Comparison of ENCODE assay signal across 8 cellular contexts in genomic region chr1:1157914-1158710, GRCh38. TPM values are rescaled to one million over a fixed set of nuclear protein-coding genes. Genes with fewer than 3 reads are reported as not detected.
DNase-seq lines count a peak whose midpoint lies in the region; ATAC-seq, FAIRE-seq and TF ChIP-seq lines count a peak whose summit lies in the region.

No MANE protein-coding gene starts in this region.

- H3K27me3 ChIP-seq in CD4-positive, alpha-beta T cell (ENCODE audit: control insufficient read depth, insufficient read depth, low read length), result no peaks in the 10 kb centered on the region
- H3K27me3 ChIP-seq in OCI-LY1 (ENCODE audit: insufficient read depth, low read length) (peaks cover 12% of the 10 kb centered on the region; the same call in 1 of the 2 replicates), astrocyte (ENCODE audit: insufficient read depth, low read length) (no peaks in the 10 kb centered on the region), psoas muscle (ENCODE audit: insufficient read depth in 3 of 3, low read length in 2 of 3) (peaks cover 0 to 41% (median 0%) of the 10 kb centered on the region in 3 donors)

- intact Hi-C loops in CD4-positive, alpha-beta T cell (cut with DNase I, micrococcal nuclease), result loop anchor here (2.0 to 5.0 kb wide), 2 partner anchors 35 to 49 kb away; partner anchors contain the start of gene TNFRSF18 (in 1 of the 2)
- intact Hi-C loops in psoas muscle (cut with DNase I), result no loop called here

- DNase-seq in CD4-positive, alpha-beta T cell, result peak in 6 of 10 experiments; percentile 22 to 47 (median 27)
- DNase-seq in astrocyte (ENCODE audit: low read depth) (peak; percentile 5), hepatic stellate cell (ENCODE audit: low spot score) (peak; percentile 69), psoas muscle (peak; percentile 43 to 73), GF-D8 (lab: John Stamatoyannopoulos, UW) (no peak)
- no peak for DNase-seq in effector CD4-positive, alpha-beta T cell

- H3K4me3 ChIP-seq in OCI-LY1 (ENCODE audit: low read depth, low read length, poor library complexity, severe bottlenecking) (peak overlapping the region; percentile 82), astrocyte (ENCODE audit: insufficient read depth, low read depth, low read length) (peak overlapping the region; percentile 51), psoas muscle (peak overlapping the region; percentile 72)

- no peak overlapping the region for H3K4me3 Mint-ChIP-seq in CD4-positive, alpha-beta T cell
- no peak overlapping the region for H3K4me3 Mint-ChIP-seq in astrocyte (ENCODE audit: unreplicated experiment)

- POLR2A ChIA-PET in CD4-positive, alpha-beta T cell (lab: Charles Lee), result interaction anchor here (1.0 to 2.0 kb wide), 6 partner anchors 11 to 113 kb away, joined by 3 to 5 read pairs (median 4); partner anchors contain the start of gene TNFRSF4

- H3K4me1 ChIP-seq in OCI-LY1 (ENCODE audit: insufficient read depth, low read length, severe bottlenecking) (peaks cover 12% of the 10 kb centered on the region), astrocyte (ENCODE audit: insufficient read depth, low read length) (peaks cover 14% of the 10 kb centered on the region), psoas muscle (peaks cover 10% of the 10 kb centered on the region)

- no peak overlapping the region for H3K27ac Mint-ChIP-seq in CD4-positive, alpha-beta T cell
- no peak overlapping the region for H3K27ac Mint-ChIP-seq in astrocyte (ENCODE audit: unreplicated experiment)

- H3K4me2 ChIP-seq in OCI-LY1 (ENCODE audit: low read length) (peak overlapping the region; percentile 100), astrocyte (ENCODE audit: low read length) (peak overlapping the region; percentile 96)

- no peaks in the 10 kb centered on the region for H3K9me3 ChIP-seq in CD4-positive, alpha-beta T cell (ENCODE audit: control insufficient read depth, low read length)
- H3K9me3 ChIP-seq in OCI-LY1 (ENCODE audit: low read length) (0 out of 2 replicates have a peak, but pooled peaks cover 2% of the 10 kb centered on the region), astrocyte (ENCODE audit: insufficient read depth, low read depth, low read length) (no peaks in the 10 kb centered on the region), psoas muscle (no peaks in the 10 kb centered on the region)

- H3K79me2 ChIP-seq in OCI-LY1 (ENCODE audit: insufficient read depth, low read length) (no peaks in the 10 kb centered on the region), astrocyte (ENCODE audit: insufficient read depth, low read length) (no peaks in the 10 kb centered on the region)

- H3K9me2 ChIP-seq in OCI-LY1 (ENCODE audit: low read depth, low read length), result no peaks in the 10 kb centered on the region

- no peaks in the 10 kb centered on the region for H3K36me3 ChIP-seq in OCI-LY1 (ENCODE audit: insufficient read depth, low read length)
- H3K36me3 ChIP-seq in astrocyte (ENCODE audit: insufficient read depth, low read length), result no peaks in the 10 kb centered on the region
- H3K36me3 ChIP-seq in psoas muscle (ENCODE audit: insufficient read depth in 1 of 2, low read depth in 1 of 2), result no peaks in the 10 kb centered on the region

- CTCF ChIA-PET in CD4-positive, alpha-beta T cell (lab: Charles Lee), result no interaction called here

- peak overlapping the region; percentile 81 for H3K9ac ChIP-seq in OCI-LY1 (ENCODE audit: low read length)
- H3K9ac ChIP-seq in astrocyte (ENCODE audit: low read length), result peak overlapping the region; percentile 81

- no peak for FAIRE-seq in astrocyte (lab: Jason Lieb, UNC)

- 13 to 20% (median 15%) methylated on average over 29 to 46 of the region's 46 CpGs for WGBS in psoas muscle, 3 donors

- H3K36me3 Mint-ChIP-seq in CD4-positive, alpha-beta T cell (ENCODE audit: low read depth), result no peaks in the 10 kb centered on the region
- H3K36me3 Mint-ChIP-seq in astrocyte (ENCODE audit: low read depth, unreplicated experiment), result no peaks in the 10 kb centered on the region

- TF ChIP-seq CTCF in CD4-positive, alpha-beta T cell (IDR thresholded peaks at IDR 0.05), result no peak
- no peak for TF ChIP-seq CTCF in OCI-LY1 (IDR thresholded peaks at IDR 0.05; ENCODE audit: low read length)
- no peak for TF ChIP-seq CTCF in astrocyte (IDR thresholded peaks at IDR 0.05; ENCODE audit: insufficient read depth, low read depth, low read length)
- TF ChIP-seq CTCF in psoas muscle (IDR thresholded peaks at IDR 0.05), result no peak

- no peaks in the 10 kb centered on the region for H4K20me1 ChIP-seq in OCI-LY1 (ENCODE audit: insufficient read depth, low read length)
- H4K20me1 ChIP-seq in astrocyte (ENCODE audit: insufficient read depth, low read length), result no peaks in the 10 kb centered on the region

- ATAC-seq in CD4-positive, alpha-beta T cell (ENCODE audit: poor library complexity), result peak; percentile 73
- ATAC-seq in GM21528 (IDR thresholded peaks at IDR 0.05; ENCODE audit: low FRiP score, unreplicated experiment) (peak; percentile 53), psoas muscle (peak; percentile 29 to 69 (median 44))

- no peaks in the 10 kb centered on the region for H3K27me3 Mint-ChIP-seq in CD4-positive, alpha-beta T cell
- peaks cover 12% of the 10 kb centered on the region for H3K27me3 Mint-ChIP-seq in astrocyte (ENCODE audit: low read depth, unreplicated experiment)

- H3F3A ChIP-seq in OCI-LY1 (ENCODE audit: insufficient read depth, low read length), result no peaks in the 10 kb centered on the region

- H2AFZ ChIP-seq in OCI-LY1 (ENCODE audit: low read length), result peak overlapping the region; percentile 94
- H2AFZ ChIP-seq in astrocyte (ENCODE audit: low read depth, low read length), result peak overlapping the region; percentile 81

- H3K4me1 Mint-ChIP-seq in CD4-positive, alpha-beta T cell (ENCODE audit: low read depth), result no peaks in the 10 kb centered on the region
- no peaks in the 10 kb centered on the region for H3K4me1 Mint-ChIP-seq in astrocyte (ENCODE audit: low read depth, unreplicated experiment)

- peaks cover 9% of the 10 kb centered on the region for H3K9me3 Mint-ChIP-seq in CD4-positive, alpha-beta T cell
- H3K9me3 Mint-ChIP-seq in astrocyte (ENCODE audit: unreplicated experiment), result peaks cover 10% of the 10 kb centered on the region

- peak overlapping the region; percentile 77 for H3K27ac ChIP-seq in CD4-positive, alpha-beta T cell (ENCODE audit: low read depth, low read length)
- H3K27ac ChIP-seq in OCI-LY1 (ENCODE audit: low read depth, low read length, poor library complexity, severe bottlenecking), result no peak overlapping the region
- H3K27ac ChIP-seq in astrocyte (ENCODE audit: low read depth, low read length), result peak overlapping the region; percentile 42
- peak overlapping the region; percentile 81 for H3K27ac ChIP-seq in psoas muscle

RNA-seq across cellular contexts. Expression of gene TTLL10, which starts 15.6 kb away (rescaled TPM):
- under 1 TPM; 0.11 to 0.59 TPM for total RNA-seq in CD4-positive, alpha-beta T cell
- total RNA-seq in astrocyte (not detected in 2 replicates), psoas muscle (under 1 TPM in 1 of 4 donors, not detected in 3; 0.27 TPM)
- polyA plus RNA-seq in psoas muscle, result under 1 TPM; 0.03 to 0.10 (median 0.10) TPM

RNA-seq across cellular contexts. Expression of gene C1orf159, which starts 42.2 kb away (rescaled TPM):
- total RNA-seq in CD4-positive, alpha-beta T cell, result 10 to 100 TPM; 11.1 to 11.3 TPM
- 10.6 and 13.9 TPM in 2 replicates for total RNA-seq in astrocyte
- 1 to 10 TPM; 1.5 to 3.5 (median 2.6) TPM for total RNA-seq in psoas muscle
- polyA plus RNA-seq in psoas muscle, result 1 to 10 TPM; 4.1 to 6.7 (median 4.3) TPM

RNA-seq across cellular contexts. Expression of gene TNFRSF18, which starts 48.3 kb away (rescaled TPM):
- 10 to 100 TPM; 14.8 to 17.8 TPM for total RNA-seq in CD4-positive, alpha-beta T cell
- total RNA-seq in astrocyte, result 0.65 and 0.66 TPM in 2 replicates
- under 1 TPM in 1 of 4 donors, not detected in 3; 0.27 TPM for total RNA-seq in psoas muscle
- polyA plus RNA-seq in psoas muscle, result under 1 TPM; 0.04 to 0.76 (median 0.13) TPM

RNA-seq across cellular contexts. Expression of gene TNFRSF4, which starts 55.8 kb away (rescaled TPM):
- total RNA-seq in CD4-positive, alpha-beta T cell, result 10 to 100 TPM; 27.6 to 28.6 TPM
- total RNA-seq in astrocyte (0.34 and 0.41 TPM in 2 replicates), psoas muscle (1 to 10 TPM; 1.4 to 4.6 (median 3.7) TPM)
- polyA plus RNA-seq in psoas muscle, result 1 to 10 TPM; 1.7 to 3.8 (median 2.6) TPM

Comparison
In these comparisons a context has a peak if more than half of its experiments do, and no peak if none do; other contexts are left out.
1. DNase-seq: peak in CD4-positive, alpha-beta T cell (6 of 10), astrocyte (single experiment), hepatic stellate cell (single experiment) and psoas muscle (2 of 2); none in GF-D8 (single experiment) and effector CD4-positive, alpha-beta T cell (single experiment).
2. intact Hi-C loops: an anchor here in CD4-positive, alpha-beta T cell (2.0 to 5.0 kb wide); none called in psoas muscle.
3. Peak in every context shown above with its lines, with median percentiles within 50 percentile points of each other: ATAC-seq and H3K4me3 ChIP-seq.